Comparison of ENCODE assay signal across 19 cellular contexts in genomic region chr1:240104662-240105061, GRCh38. TPM values are rescaled to one million over a fixed set of nuclear protein-coding genes. Genes with fewer than 3 reads are reported as not detected.
DNase-seq lines count a peak whose midpoint lies in the region; ATAC-seq and TF ChIP-seq lines count a peak whose summit lies in the region.
"Had no signal": no experiment of that assay in that cellular context is flagged by ENCODE, and none has a peak within 500 bp of the region (broad histone marks: within the 10 kb centered on the region; RNA-seq: fewer than 3 reads in every experiment).

No MANE protein-coding gene starts in this region.

- no TSS peak for BruUV-seq in PC-3 (replicated peaks; lab: Mats Ljungman, UMichigan)

- H3K79me1 ChIP-seq in trophoblast cell (ENCODE audit: low read length), result no peaks in the 10 kb centered on the region

- no peak overlapping the region for H2AK5ac ChIP-seq in trophoblast cell (ENCODE audit: low read length)

- 0 out of 2 replicates have a peak, but pooled peaks cover 4% of the 10 kb centered on the region for H3K9me2 ChIP-seq in PC-3 (replicated peaks; ENCODE audit: low read length)

- no peak overlapping the region for H3K27ac ChIP-seq in PC-3 (ENCODE audit: low read length)
- no peak overlapping the region for H3K27ac ChIP-seq in trophoblast cell (ENCODE audit: low read depth, low read length)
- no peak overlapping the region for H3K27ac ChIP-seq in left lung
- H3K27ac ChIP-seq: C4-2B, HL-60 had no signal

- no peaks in the 10 kb centered on the region for H3K36me3 ChIP-seq in PC-3 (ENCODE audit: low read depth, low read length)
- H3K36me3 ChIP-seq in trophoblast cell (ENCODE audit: control insufficient read depth in 1 of 2, insufficient read depth in 2 of 2, low read length in 2 of 2), result no peaks in the 10 kb centered on the region
- H3K36me3 ChIP-seq in H7 (replicated peaks; ENCODE audit: control insufficient read depth, insufficient read depth, low read length), result no peaks in the 10 kb centered on the region
- no peaks in the 10 kb centered on the region for H3K36me3 ChIP-seq in left lung

- intact Hi-C loops in PC-3 (cut with micrococcal nuclease) (no loop called here), left lung (cut with DNase I) (no loop called here)

- H2AFZ ChIP-seq in PC-3 (ENCODE audit: low read length), result no peak overlapping the region
- no peak overlapping the region for H2AFZ ChIP-seq in trophoblast cell (ENCODE audit: insufficient read depth, low read length, poor library complexity)

- H3K79me2 ChIP-seq in PC-3 (ENCODE audit: low read length), result peaks cover 67% of the 10 kb centered on the region
- H3K79me2 ChIP-seq in trophoblast cell (ENCODE audit: control insufficient read depth, insufficient read depth, low read length, poor library complexity), result no peaks in the 10 kb centered on the region

- ATAC-seq in PC-3 (peak; percentile 67), left lung (no peak), HG03095 (IDR thresholded peaks at IDR 0.05; ENCODE audit: unreplicated experiment) (no peak)
- ATAC-seq: K562 had no signal

- H3K4me3 ChIP-seq in PC-3 (ENCODE audit: low read length) (no peak overlapping the region), trophoblast cell (ENCODE audit: low read depth, low read length) (no peak overlapping the region), H7 (ENCODE audit: insufficient read depth, low read depth, low read length) (no peak overlapping the region), left lung (no peak overlapping the region)
- H3K4me3 ChIP-seq: K562 had no signal

- CTCF ChIA-PET in PC-3 (lab: Charles Lee), result no interaction called here

- peak; percentile 84 for DNase-seq in EH (ENCODE audit: low read depth)
- DNase-seq in HCEC 1CT, result peak; percentile 16
- DNase-seq in PC-3, result peak; percentile 74
- peak; percentile 23 to 52 for DNase-seq in trophoblast cell
- DNase-seq in H7, result no peak
- DNase-seq in left lung, result no peak
- no peak for DNase-seq in NCI-H1930 (lab: John Stamatoyannopoulos, UW)
- DNase-seq: ACHN; AML-193; Caco-2; CD4-positive, alpha-beta T cell; DMS153; DMS79; GOT3; H9 had no signal

- TF ChIP-seq CTCF in PC-3 (conservative IDR thresholded peaks at IDR 0.05; ENCODE audit: low read depth, low read length) (no peak), left lung (IDR thresholded peaks at IDR 0.05) (no peak)

- no peak overlapping the region for H3K4ac ChIP-seq in trophoblast cell (ENCODE audit: low read depth, low read length)

- no peak overlapping the region for H3K23ac ChIP-seq in trophoblast cell (ENCODE audit: low read length)

- H3K18ac ChIP-seq in trophoblast cell (ENCODE audit: low read length), result no peak overlapping the region

- H2BK5ac ChIP-seq in trophoblast cell (ENCODE audit: low read depth, low read length, poor library complexity), result no peak overlapping the region

- no peak overlapping the region for H3K9ac ChIP-seq in PC-3 (ENCODE audit: low read length)
- H3K9ac ChIP-seq in trophoblast cell (ENCODE audit: low read length), result no peak overlapping the region

- no peaks in the 10 kb centered on the region for H4K20me1 ChIP-seq in PC-3 (ENCODE audit: low read length)

- no peak overlapping the region for H4K8ac ChIP-seq in trophoblast cell (ENCODE audit: low read depth, low read length)

- H3F3A ChIP-seq in PC-3 (ENCODE audit: low read length, unreplicated experiment), result peaks cover 5% of the 10 kb centered on the region

- H3K9me3 ChIP-seq in PC-3 (ENCODE audit: low read length) (no peaks in the 10 kb centered on the region), trophoblast cell (ENCODE audit: insufficient read depth, low read depth, low read length) (no peaks in the 10 kb centered on the region), left lung (no peaks in the 10 kb centered on the region)
- H3K9me3 ChIP-seq: Caco-2 had no signal

- H3K27me3 ChIP-seq in PC-3 (ENCODE audit: low read length), result no peaks in the 10 kb centered on the region
- no peaks in the 10 kb centered on the region for H3K27me3 ChIP-seq in trophoblast cell (ENCODE audit: insufficient read depth, low read length)
- H3K27me3 ChIP-seq in H7 (ENCODE audit: control insufficient read depth, insufficient read depth, low read length), result no peaks in the 10 kb centered on the region
- no peaks in the 10 kb centered on the region for H3K27me3 ChIP-seq in left lung

- no peak overlapping the region for H2BK12ac ChIP-seq in trophoblast cell (ENCODE audit: low read length)

- POLR2A ChIA-PET in PC-3 (lab: Charles Lee; ENCODE audit: unreplicated experiment), result interaction anchor here (0.6 kb wide), 1 partner anchor 24 kb away, joined by 6 read pairs; no protein-coding TSS in a partner anchor

- H3K14ac ChIP-seq in trophoblast cell (ENCODE audit: low read length), result no peak overlapping the region

- no CpG with 5 or more reads among the region's 2 CpGs for WGBS in trophoblast cell (ENCODE audit: extremely low coverage, insufficient coverage, insufficient read length)

- H4K91ac ChIP-seq in trophoblast cell (ENCODE audit: low read depth, low read length), result no peak overlapping the region

- H4K12ac ChIP-seq in trophoblast cell (ENCODE audit: low read depth, low read length), result no peak overlapping the region

- H3K4me2 ChIP-seq in PC-3 (ENCODE audit: low read length) (peak overlapping the region; percentile 3), trophoblast cell (ENCODE audit: low read length) (no peak overlapping the region)

- H3K4me1 ChIP-seq in PC-3 (ENCODE audit: insufficient read depth, low read length), result peaks cover 51% of the 10 kb centered on the region
- no peaks in the 10 kb centered on the region for H3K4me1 ChIP-seq in trophoblast cell (ENCODE audit: control insufficient read depth in 1 of 2, insufficient read depth in 2 of 2, low read length in 2 of 2)
- no peaks in the 10 kb centered on the region for H3K4me1 ChIP-seq in left lung
- H3K4me1 ChIP-seq: Caco-2 had no signal

- H2BK120ac ChIP-seq in trophoblast cell (ENCODE audit: insufficient read depth, low read length, poor library complexity), result no peak overlapping the region

RNA-seq across cellular contexts. Expression of gene FMN2, which starts 13.0 kb away (rescaled TPM):
- total RNA-seq in PC-3 (2014; rRNA removed) (4.6 and 8.3 TPM in 2 replicates), left lung (under 1 TPM; 0.20 to 0.34 TPM)
- 1.2 and 1.3 TPM in 2 replicates for polyA plus RNA-seq in trophoblast cell (2013)
- 0.59 and 0.83 TPM in 2 replicates for total RNA-seq in H7 (2014; rRNA removed; shearing (Covaris generic))
- total RNA-seq: Caco-2; CD4-positive, alpha-beta T cell had no signal

Comparison
In these comparisons a context has a peak if more than half of its experiments do, and no peak if none do; other contexts are left out.
1. DNase-seq: peak in EH (single experiment), HCEC 1CT (single experiment), PC-3 (single experiment) and trophoblast cell (2 of 2); none in H7 (single experiment), left lung (0 of 2) and NCI-H1930 (0 of 2).